ENCODE assay signal across 16 cellular contexts in the genomic region with DNA sequence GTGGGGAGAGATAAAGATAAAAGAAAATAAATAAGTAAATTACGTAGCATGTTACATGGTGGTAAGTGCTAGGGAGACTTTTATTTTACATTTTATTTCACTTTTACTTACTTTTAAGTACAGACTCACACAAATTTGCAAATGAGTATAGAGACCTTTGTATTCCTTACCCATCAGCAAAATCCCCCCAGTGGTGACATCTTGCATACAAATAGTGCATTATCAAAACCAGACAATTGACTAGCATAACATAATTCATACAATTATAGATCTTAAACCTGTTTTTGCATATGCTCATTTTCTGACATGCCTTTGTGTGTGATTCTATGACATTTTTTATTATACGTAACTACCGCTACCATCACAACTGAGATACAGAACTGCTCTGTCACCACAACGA.
"Had no signal": no experiment of that assay in that cellular context is flagged by ENCODE, and none has a peak within 500 bp of the region (broad histone marks: within the 10 kb centered on the region; RNA-seq: fewer than 3 reads in every experiment).

No MANE protein-coding gene starts in this region.

- H3K27ac Mint-ChIP-seq: dendritic cell treated with granulocyte-macrophage colony-stimulating factor and Interleukin-4, amounts not matched to agents 40 ng/mL and 50 ng/mL, for 4 days; effector memory CD8-positive, alpha-beta T cell had no signal

- H3K27me3 Mint-ChIP-seq: dendritic cell treated with granulocyte-macrophage colony-stimulating factor and Interleukin-4, amounts not matched to agents 40 ng/mL and 50 ng/mL, for 4 days; effector memory CD8-positive, alpha-beta T cell had no signal

- ATAC-seq: effector memory CD8-positive, alpha-beta T cell; foreskin keratinocyte; gastroesophageal sphincter; heart right ventricle; left cardiac atrium; left lung; left ventricle myocardium superior; lower lobe of right lung had no signal

- H3K9me3 ChIP-seq: esophagus muscularis mucosa, gastroesophageal sphincter, left lung, lower lobe of right lung had no signal

- H3K36me3 ChIP-seq: esophagus muscularis mucosa, gastroesophageal sphincter, heart right ventricle, left lung, lower lobe of right lung had no signal

- H3K27me3 ChIP-seq: esophagus muscularis mucosa, foreskin keratinocyte, gastroesophageal sphincter, heart right ventricle, left lung had no signal

- H3K27ac ChIP-seq: esophagus muscularis mucosa, foreskin keratinocyte, gastroesophageal sphincter, heart right ventricle, left lung, lower lobe of right lung had no signal

- H3K9me3 Mint-ChIP-seq: dendritic cell treated with granulocyte-macrophage colony-stimulating factor and Interleukin-4, amounts not matched to agents 40 ng/mL and 50 ng/mL, for 4 days had no signal

- DNase-seq: cortex of kidney; effector CD8-positive, alpha-beta T cell; effector memory CD8-positive, alpha-beta T cell; foreskin keratinocyte; head of caudate nucleus; heart right ventricle; hippocampal formation; left cardiac atrium; left lung; left ventricle myocardium superior; lower lobe of right lung; mesenchymal stem cell; midbrain had no signal

- H3K4me3 ChIP-seq: esophagus muscularis mucosa, gastroesophageal sphincter, heart right ventricle, left lung, lower lobe of right lung had no signal

- H3K4me3 Mint-ChIP-seq: dendritic cell treated with granulocyte-macrophage colony-stimulating factor and Interleukin-4, amounts not matched to agents 40 ng/mL and 50 ng/mL, for 4 days; effector memory CD8-positive, alpha-beta T cell had no signal

- H3K4me1 ChIP-seq: esophagus muscularis mucosa, foreskin keratinocyte, gastroesophageal sphincter, heart right ventricle, left lung, lower lobe of right lung had no signal
